17 cellular contexts compared by ENCODE assay signal in genomic region chr3:152635354-152635753, GRCh38.
DNase-seq lines count a peak whose midpoint lies in the region; ATAC-seq and TF ChIP-seq lines count a peak whose summit lies in the region.
"Had no signal": no experiment of that assay in that cellular context is flagged by ENCODE, and none has a peak within 500 bp of the region (broad histone marks: within the 10 kb centered on the region; RNA-seq: fewer than 3 reads in every experiment).

No MANE protein-coding gene starts in this region.

- H3K27ac ChIP-seq in right lobe of liver (no peak overlapping the region), neuronal stem cell (replicated peaks; ENCODE audit: low read length) (no peak overlapping the region)
- H3K27ac ChIP-seq: BLaER1, C4-2B, GM23248 had no signal

- H3K27me3 ChIP-seq in Loucy (ENCODE audit: insufficient read depth, low read length, poor library complexity, severe bottlenecking): no peaks in the 10 kb centered on the region
- H3K27me3 ChIP-seq in right lobe of liver: no peaks in the 10 kb centered on the region
- H3K27me3 ChIP-seq in neuronal stem cell (ENCODE audit: control insufficient read depth in 3 of 3, insufficient read depth in 3 of 3, low read depth in 1 of 3, low read length in 3 of 3): no peaks in the 10 kb centered on the region
- H3K27me3 ChIP-seq: BLaER1 had no signal

- no peaks in the 10 kb centered on the region for H3K9me2 ChIP-seq in Loucy (replicated peaks; ENCODE audit: low read depth, low read length)

- H2AFZ ChIP-seq in Loucy (ENCODE audit: low read length): peak overlapping the region; percentile 60; the same call in 1 of the 2 replicates
- peak overlapping the region; percentile 22 for H2AFZ ChIP-seq in neuronal stem cell (ENCODE audit: low read length)
- H2AFZ ChIP-seq: GM23248 had no signal

- H4K91ac ChIP-seq in neuronal stem cell (ENCODE audit: low read depth, low read length, poor library complexity): no peak overlapping the region

- H3K4ac ChIP-seq in neuronal stem cell (ENCODE audit: low read length): no peak overlapping the region

- TF ChIP-seq CTCF in Loucy (conservative IDR thresholded peaks at IDR 0.05; ENCODE audit: low read length): no peak
- TF ChIP-seq CTCF in fibroblast of pulmonary artery (IDR thresholded peaks at IDR 0.05; ENCODE audit: low read length, missing control alignments): no peak
- no peak for TF ChIP-seq CTCF in right lobe of liver (IDR thresholded peaks at IDR 0.05)

- H3K9me3 ChIP-seq in Loucy (ENCODE audit: insufficient read depth, low read depth, low read length) (no peaks in the 10 kb centered on the region), right lobe of liver (no peaks in the 10 kb centered on the region), neuronal stem cell (replicated peaks in 1 of 2; ENCODE audit: control insufficient read depth in 2 of 2, insufficient read depth in 1 of 2, low read depth in 1 of 2, low read length in 2 of 2) (no peaks in the 10 kb centered on the region)
- H3K9me3 ChIP-seq: BLaER1, Caco-2 had no signal

- no peak overlapping the region for H3K18ac ChIP-seq in neuronal stem cell (ENCODE audit: low read length)

- no peak overlapping the region for H3K14ac ChIP-seq in neuronal stem cell (ENCODE audit: low read length)

- H4K8ac ChIP-seq in neuronal stem cell (ENCODE audit: low read depth, low read length): no peak overlapping the region

- H3K23ac ChIP-seq in neuronal stem cell (ENCODE audit: low read depth, low read length, poor library complexity): no peak overlapping the region

- H3K79me1 ChIP-seq in neuronal stem cell (ENCODE audit: low read depth, low read length): no peaks in the 10 kb centered on the region

- no peak overlapping the region for H2AK5ac ChIP-seq in neuronal stem cell (ENCODE audit: low read depth, low read length)

- H2BK5ac ChIP-seq in neuronal stem cell (ENCODE audit: low read length): no peak overlapping the region

- H4K20me1 ChIP-seq in Loucy (ENCODE audit: insufficient read depth, low read length, poor library complexity, severe bottlenecking): no peaks in the 10 kb centered on the region
- H4K20me1 ChIP-seq: BLaER1 had no signal

- H2BK12ac ChIP-seq in neuronal stem cell (ENCODE audit: low read length): no peak overlapping the region

- H2BK120ac ChIP-seq in neuronal stem cell (ENCODE audit: low read depth, low read length): no peak overlapping the region

- WGBS in right lobe of liver (ENCODE audit: insufficient coverage, low coverage, low lambda C conversion rate, missing lambda C conversion rate): no CpG with 5 or more reads among the region's 1 CpG
- no CpG with 5 or more reads among the region's 1 CpG for WGBS in neuronal stem cell (ENCODE audit: extremely low coverage in 2 of 2, insufficient read length in 2 of 2, insufficient replicate concordance in 1 of 2), 2 donors

- H3K9ac ChIP-seq in Loucy (ENCODE audit: low read depth, low read length, poor library complexity, severe bottlenecking): no peak overlapping the region
- H3K9ac ChIP-seq in neuronal stem cell (ENCODE audit: low read depth, low read length, poor library complexity): no peak overlapping the region
- H3K9ac ChIP-seq: BLaER1, GM23248 had no signal

- no peak overlapping the region for H2BK15ac ChIP-seq in neuronal stem cell (ENCODE audit: low read length)

- H3K4me1 ChIP-seq in Loucy (ENCODE audit: insufficient read depth, low read length, poor library complexity, severe bottlenecking): peaks cover 14% of the 10 kb centered on the region
- H3K4me1 ChIP-seq in right lobe of liver: peaks cover 0 to 9% (median 0%) of the 10 kb centered on the region in 4 donors
- no peaks in the 10 kb centered on the region for H3K4me1 ChIP-seq in neuronal stem cell (ENCODE audit: control insufficient read depth in 2 of 2, insufficient read depth in 1 of 2, low read depth in 1 of 2, low read length in 2 of 2)
- H3K4me1 ChIP-seq: BLaER1, Caco-2 had no signal

- intact Hi-C loops in right lobe of liver (cut with DNase I): no loop called here

- H3K4me2 ChIP-seq in Loucy (ENCODE audit: low read depth, low read length, poor library complexity, severe bottlenecking): no peak overlapping the region
- H3K4me2 ChIP-seq in neuronal stem cell (ENCODE audit: insufficient read depth, low read length, poor library complexity, severe bottlenecking): no peak overlapping the region
- H3K4me2 ChIP-seq: BLaER1 had no signal

- no peaks in the 10 kb centered on the region for H3K79me2 ChIP-seq in Loucy (ENCODE audit: insufficient read depth, low read length)

- no peaks in the 10 kb centered on the region for H3F3A ChIP-seq in Loucy (ENCODE audit: low read depth)

- H3K36me3 ChIP-seq in Loucy (ENCODE audit: insufficient read depth, low read length): no peaks in the 10 kb centered on the region
- no peaks in the 10 kb centered on the region for H3K36me3 ChIP-seq in right lobe of liver
- H3K36me3 ChIP-seq in neuronal stem cell (replicated peaks in 1 of 2; ENCODE audit: control insufficient read depth in 2 of 2, insufficient read depth in 2 of 2, low read length in 2 of 2): no peaks in the 10 kb centered on the region
- H3K36me3 ChIP-seq: BLaER1 had no signal

- ATAC-seq in right lobe of liver (peak; percentile 57 to 84 (median 79)), HG02678 (IDR thresholded peaks at IDR 0.05; ENCODE audit: unreplicated experiment) (no peak), GM21723 (IDR thresholded peaks at IDR 0.05; ENCODE audit: unreplicated experiment) (no peak)
- ATAC-seq: CD8-positive, alpha-beta T cell had no signal

- H3K4me3 ChIP-seq in Loucy (ENCODE audit: low read length, poor library complexity, severe bottlenecking) (no peak overlapping the region), fibroblast of pulmonary artery (replicated peaks; ENCODE audit: low read depth, low read length) (no peak overlapping the region), right lobe of liver (no peak overlapping the region), neuronal stem cell (ENCODE audit: low read length in 2 of 2) (no peak overlapping the region)
- H3K4me3 ChIP-seq: BLaER1, GM23248 had no signal

- peak; percentile 21 for DNase-seq in fibroblast of pulmonary artery (ENCODE audit: low read depth)
- DNase-seq in right lobe of liver: no peak
- no peak for DNase-seq in neuronal stem cell (ENCODE audit: low spot score)
- DNase-seq in SIG-M5 (lab: John Stamatoyannopoulos, UW): no peak
- DNase-seq: Caco-2; CD4-positive, CD25-positive, alpha-beta regulatory T cell; CD8-positive, alpha-beta T cell; DMS153; DND-41; GM23248; H7; HCEC 1CT had no signal

- no peak for TF ChIP-seq POLR2A in right lobe of liver (IDR thresholded peaks at IDR 0.05)

Comparison
In these comparisons a context has a peak if more than half of its experiments do, and no peak if none do; other contexts are left out.
1. ATAC-seq: peak in right lobe of liver (4 of 4); none in HG02678 (single experiment) and GM21723 (single experiment).